In the genomic region with DNA sequence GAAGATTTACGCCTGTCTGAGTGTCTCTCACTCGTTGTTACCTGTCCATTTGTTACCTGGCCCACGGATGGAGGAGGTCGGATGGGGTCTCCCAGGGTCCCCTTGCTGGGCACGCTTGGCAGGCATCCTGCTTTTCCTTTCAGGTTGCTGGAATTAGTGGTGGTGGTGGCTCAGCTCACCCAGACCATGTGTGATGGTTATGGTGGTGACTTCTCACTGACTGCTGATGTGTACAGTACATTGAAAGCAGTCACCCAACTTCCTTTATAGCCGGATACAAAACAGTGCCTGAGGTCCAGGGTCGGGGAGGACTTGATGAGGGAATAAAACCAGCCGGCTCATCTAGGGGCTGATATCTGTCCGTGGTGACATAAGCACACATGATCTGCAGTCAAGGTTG, we compare ENCODE assay signal across 1 cellular context.
TF ChIP-seq lines count a peak whose summit lies in the region.

No MANE protein-coding gene starts in this region.

TF ChIP-seq in WTC11, 78 proteins besides CTCF, POLR2A, EP300 and RAD21 (continued from another document):
- TF ChIP-seq, protein P1, sequence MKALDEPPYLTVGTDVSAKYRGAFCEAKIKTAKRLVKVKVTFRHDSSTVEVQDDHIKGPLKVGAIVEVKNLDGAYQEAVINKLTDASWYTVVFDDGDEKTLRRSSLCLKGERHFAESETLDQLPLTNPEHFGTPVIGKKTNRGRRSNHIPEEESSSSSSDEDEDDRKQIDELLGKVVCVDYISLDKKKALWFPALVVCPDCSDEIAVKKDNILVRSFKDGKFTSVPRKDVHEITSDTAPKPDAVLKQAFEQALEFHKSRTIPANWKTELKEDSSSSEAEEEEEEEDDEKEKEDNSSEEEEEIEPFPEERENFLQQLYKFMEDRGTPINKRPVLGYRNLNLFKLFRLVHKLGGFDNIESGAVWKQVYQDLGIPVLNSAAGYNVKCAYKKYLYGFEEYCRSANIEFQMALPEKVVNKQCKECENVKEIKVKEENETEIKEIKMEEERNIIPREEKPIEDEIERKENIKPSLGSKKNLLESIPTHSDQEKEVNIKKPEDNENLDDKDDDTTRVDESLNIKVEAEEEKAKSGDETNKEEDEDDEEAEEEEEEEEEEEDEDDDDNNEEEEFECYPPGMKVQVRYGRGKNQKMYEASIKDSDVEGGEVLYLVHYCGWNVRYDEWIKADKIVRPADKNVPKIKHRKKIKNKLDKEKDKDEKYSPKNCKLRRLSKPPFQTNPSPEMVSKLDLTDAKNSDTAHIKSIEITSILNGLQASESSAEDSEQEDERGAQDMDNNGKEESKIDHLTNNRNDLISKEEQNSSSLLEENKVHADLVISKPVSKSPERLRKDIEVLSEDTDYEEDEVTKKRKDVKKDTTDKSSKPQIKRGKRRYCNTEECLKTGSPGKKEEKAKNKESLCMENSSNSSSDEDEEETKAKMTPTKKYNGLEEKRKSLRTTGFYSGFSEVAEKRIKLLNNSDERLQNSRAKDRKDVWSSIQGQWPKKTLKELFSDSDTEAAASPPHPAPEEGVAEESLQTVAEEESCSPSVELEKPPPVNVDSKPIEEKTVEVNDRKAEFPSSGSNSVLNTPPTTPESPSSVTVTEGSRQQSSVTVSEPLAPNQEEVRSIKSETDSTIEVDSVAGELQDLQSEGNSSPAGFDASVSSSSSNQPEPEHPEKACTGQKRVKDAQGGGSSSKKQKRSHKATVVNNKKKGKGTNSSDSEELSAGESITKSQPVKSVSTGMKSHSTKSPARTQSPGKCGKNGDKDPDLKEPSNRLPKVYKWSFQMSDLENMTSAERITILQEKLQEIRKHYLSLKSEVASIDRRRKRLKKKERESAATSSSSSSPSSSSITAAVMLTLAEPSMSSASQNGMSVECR (CRISPR knock-in tag; IDR thresholded peaks at IDR 0.05; ENCODE audit: borderline replicate concordance): no peak
- TF ChIP-seq, protein P2, sequence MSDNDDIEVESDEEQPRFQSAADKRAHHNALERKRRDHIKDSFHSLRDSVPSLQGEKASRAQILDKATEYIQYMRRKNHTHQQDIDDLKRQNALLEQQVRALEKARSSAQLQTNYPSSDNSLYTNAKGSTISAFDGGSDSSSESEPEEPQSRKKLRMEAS (CRISPR knock-in tag; IDR thresholded peaks at IDR 0.05): no peak
- TF ChIP-seq GABPB1 (CRISPR knock-in tag; IDR thresholded peaks at IDR 0.05) (no peak), ZNF138 (CRISPR knock-in tag; conservative IDR thresholded peaks at IDR 0.05) (no peak), TP53 (CRISPR knock-in tag; IDR thresholded peaks at IDR 0.05) (no peak), ZNF232 (CRISPR knock-in tag; IDR thresholded peaks at IDR 0.05) (no peak), TEAD1 (CRISPR knock-in tag; IDR thresholded peaks at IDR 0.05) (no peak), SOX15 (CRISPR knock-in tag; IDR thresholded peaks at IDR 0.05) (no peak), JUN (CRISPR knock-in tag; IDR thresholded peaks at IDR 0.05) (no peak), SMAD4 (CRISPR knock-in tag; IDR thresholded peaks at IDR 0.05) (no peak), NFE2L1 (CRISPR knock-in tag; IDR thresholded peaks at IDR 0.05) (no peak), CREM (CRISPR knock-in tag; IDR thresholded peaks at IDR 0.05) (no peak), TCF7 (CRISPR knock-in tag; IDR thresholded peaks at IDR 0.05; ENCODE audit: low read depth) (no peak), ZNF416 (CRISPR knock-in tag; IDR thresholded peaks at IDR 0.05) (no peak)
- TF ChIP-seq, protein P3, sequence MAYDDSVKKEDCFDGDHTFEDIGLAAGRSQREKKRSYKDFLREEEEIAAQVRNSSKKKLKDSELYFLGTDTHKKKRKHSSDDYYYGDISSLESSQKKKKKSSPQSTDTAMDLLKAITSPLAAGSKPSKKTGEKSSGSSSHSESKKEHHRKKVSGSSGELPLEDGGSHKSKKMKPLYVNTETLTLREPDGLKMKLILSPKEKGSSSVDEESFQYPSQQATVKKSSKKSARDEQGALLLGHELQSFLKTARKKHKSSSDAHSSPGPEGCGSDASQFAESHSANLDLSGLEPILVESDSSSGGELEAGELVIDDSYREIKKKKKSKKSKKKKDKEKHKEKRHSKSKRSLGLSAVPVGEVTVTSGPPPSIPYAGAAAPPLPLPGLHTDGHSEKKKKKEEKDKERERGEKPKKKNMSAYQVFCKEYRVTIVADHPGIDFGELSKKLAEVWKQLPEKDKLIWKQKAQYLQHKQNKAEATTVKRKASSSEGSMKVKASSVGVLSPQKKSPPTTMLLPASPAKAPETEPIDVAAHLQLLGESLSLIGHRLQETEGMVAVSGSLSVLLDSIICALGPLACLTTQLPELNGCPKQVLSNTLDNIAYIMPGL (CRISPR knock-in tag; IDR thresholded peaks at IDR 0.05): no peak
- TF ChIP-seq, protein P4, sequence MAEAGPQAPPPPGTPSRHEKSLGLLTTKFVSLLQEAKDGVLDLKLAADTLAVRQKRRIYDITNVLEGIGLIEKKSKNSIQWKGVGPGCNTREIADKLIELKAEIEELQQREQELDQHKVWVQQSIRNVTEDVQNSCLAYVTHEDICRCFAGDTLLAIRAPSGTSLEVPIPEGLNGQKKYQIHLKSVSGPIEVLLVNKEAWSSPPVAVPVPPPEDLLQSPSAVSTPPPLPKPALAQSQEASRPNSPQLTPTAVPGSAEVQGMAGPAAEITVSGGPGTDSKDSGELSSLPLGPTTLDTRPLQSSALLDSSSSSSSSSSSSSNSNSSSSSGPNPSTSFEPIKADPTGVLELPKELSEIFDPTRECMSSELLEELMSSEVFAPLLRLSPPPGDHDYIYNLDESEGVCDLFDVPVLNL (CRISPR knock-in tag; IDR thresholded peaks at IDR 0.05; ENCODE audit: borderline replicate concordance, low read depth): no peak
- TF ChIP-seq, protein P5, sequence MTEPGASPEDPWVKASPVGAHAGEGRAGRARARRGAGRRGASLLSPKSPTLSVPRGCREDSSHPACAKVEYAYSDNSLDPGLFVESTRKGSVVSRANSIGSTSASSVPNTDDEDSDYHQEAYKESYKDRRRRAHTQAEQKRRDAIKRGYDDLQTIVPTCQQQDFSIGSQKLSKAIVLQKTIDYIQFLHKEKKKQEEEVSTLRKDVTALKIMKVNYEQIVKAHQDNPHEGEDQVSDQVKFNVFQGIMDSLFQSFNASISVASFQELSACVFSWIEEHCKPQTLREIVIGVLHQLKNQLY (CRISPR knock-in tag; IDR thresholded peaks at IDR 0.05): no peak
- TF ChIP-seq, protein P6, sequence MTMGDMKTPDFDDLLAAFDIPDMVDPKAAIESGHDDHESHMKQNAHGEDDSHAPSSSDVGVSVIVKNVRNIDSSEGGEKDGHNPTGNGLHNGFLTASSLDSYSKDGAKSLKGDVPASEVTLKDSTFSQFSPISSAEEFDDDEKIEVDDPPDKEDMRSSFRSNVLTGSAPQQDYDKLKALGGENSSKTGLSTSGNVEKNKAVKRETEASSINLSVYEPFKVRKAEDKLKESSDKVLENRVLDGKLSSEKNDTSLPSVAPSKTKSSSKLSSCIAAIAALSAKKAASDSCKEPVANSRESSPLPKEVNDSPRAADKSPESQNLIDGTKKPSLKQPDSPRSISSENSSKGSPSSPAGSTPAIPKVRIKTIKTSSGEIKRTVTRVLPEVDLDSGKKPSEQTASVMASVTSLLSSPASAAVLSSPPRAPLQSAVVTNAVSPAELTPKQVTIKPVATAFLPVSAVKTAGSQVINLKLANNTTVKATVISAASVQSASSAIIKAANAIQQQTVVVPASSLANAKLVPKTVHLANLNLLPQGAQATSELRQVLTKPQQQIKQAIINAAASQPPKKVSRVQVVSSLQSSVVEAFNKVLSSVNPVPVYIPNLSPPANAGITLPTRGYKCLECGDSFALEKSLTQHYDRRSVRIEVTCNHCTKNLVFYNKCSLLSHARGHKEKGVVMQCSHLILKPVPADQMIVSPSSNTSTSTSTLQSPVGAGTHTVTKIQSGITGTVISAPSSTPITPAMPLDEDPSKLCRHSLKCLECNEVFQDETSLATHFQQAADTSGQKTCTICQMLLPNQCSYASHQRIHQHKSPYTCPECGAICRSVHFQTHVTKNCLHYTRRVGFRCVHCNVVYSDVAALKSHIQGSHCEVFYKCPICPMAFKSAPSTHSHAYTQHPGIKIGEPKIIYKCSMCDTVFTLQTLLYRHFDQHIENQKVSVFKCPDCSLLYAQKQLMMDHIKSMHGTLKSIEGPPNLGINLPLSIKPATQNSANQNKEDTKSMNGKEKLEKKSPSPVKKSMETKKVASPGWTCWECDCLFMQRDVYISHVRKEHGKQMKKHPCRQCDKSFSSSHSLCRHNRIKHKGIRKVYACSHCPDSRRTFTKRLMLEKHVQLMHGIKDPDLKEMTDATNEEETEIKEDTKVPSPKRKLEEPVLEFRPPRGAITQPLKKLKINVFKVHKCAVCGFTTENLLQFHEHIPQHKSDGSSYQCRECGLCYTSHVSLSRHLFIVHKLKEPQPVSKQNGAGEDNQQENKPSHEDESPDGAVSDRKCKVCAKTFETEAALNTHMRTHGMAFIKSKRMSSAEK (CRISPR knock-in tag; IDR thresholded peaks at IDR 0.05; ENCODE audit: borderline replicate concordance): no peak
